ENCODE assay signal across 9 cellular contexts in the genomic region with DNA sequence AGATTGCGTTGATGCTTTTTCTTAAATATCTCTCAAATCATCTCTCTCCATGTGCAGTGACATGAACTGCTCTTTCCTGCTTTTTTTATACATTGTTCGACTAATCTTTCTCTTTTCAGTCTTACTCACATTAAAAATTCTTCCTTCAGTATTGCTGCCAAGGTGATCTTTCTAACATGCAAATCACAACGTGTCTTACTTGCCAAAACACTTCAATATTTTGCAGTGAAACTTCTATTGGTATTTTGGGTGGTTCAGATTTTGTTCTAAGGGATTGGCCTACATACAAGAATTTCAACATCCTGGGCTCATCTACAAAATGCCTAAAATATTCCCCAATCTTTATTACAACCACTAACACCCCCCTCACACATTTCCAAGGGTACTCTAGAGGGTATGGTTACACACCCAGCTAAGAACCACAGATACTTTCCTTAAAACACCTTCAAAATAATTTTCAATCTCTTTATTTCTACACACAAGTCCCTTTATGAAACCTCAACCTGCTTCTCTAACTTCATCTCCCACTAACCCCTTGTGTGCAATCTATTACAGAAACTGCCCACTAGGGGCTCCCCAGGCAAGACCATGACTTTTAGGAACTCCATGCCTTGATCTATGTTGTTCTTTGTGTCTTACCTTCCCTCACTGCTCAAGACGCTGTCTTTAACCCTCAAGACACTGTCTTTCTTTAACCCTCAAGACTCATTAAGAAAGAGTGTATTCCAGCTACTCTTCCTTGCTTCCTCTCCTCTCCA. TPM values are rescaled to one million over a fixed set of nuclear protein-coding genes. Genes with fewer than 3 reads are reported as not detected.
A peak's percentile ranks its signal among the peaks of the same experiment; 100 is the strongest.
DNase-seq lines count a peak whose midpoint lies in the region; ATAC-seq and TF ChIP-seq lines count a peak whose summit lies in the region.
"Had no signal": no experiment of that assay in that cellular context is flagged by ENCODE, and none has a peak within 500 bp of the region (broad histone marks: within the 10 kb centered on the region; RNA-seq: fewer than 3 reads in every experiment).

No MANE protein-coding gene starts in this region.

- intact Hi-C loops in left ventricle myocardium inferior (cut with micrococcal nuclease) (no loop called here), Right ventricle myocardium superior (cut with DNase I) (no loop called here), vagina (cut with DNase I) (no loop called here)

- H3K27ac ChIP-seq in left ventricle myocardium inferior (replicated peaks) = peak overlapping the region; percentile 38
- peak overlapping the region; percentile 46 for H3K27ac ChIP-seq in vagina

- H3K4me3 ChIP-seq in left ventricle myocardium inferior = no peak overlapping the region
- H3K4me3 ChIP-seq in choroid plexus epithelial cell (ENCODE audit: low read depth, low read length) = no peak overlapping the region
- no peak overlapping the region for H3K4me3 ChIP-seq in vagina

- no peaks in the 10 kb centered on the region for H3K27me3 ChIP-seq in left ventricle myocardium inferior (ENCODE audit: low read depth)
- H3K27me3 ChIP-seq in vagina = no peaks in the 10 kb centered on the region

- no peak for ATAC-seq in Right ventricle myocardium superior (ENCODE audit: poor library complexity)
- peak; percentile 53 for ATAC-seq in HG03575 (IDR thresholded peaks at IDR 0.05; ENCODE audit: extremely low read depth, insufficient number of reproducible peaks, low FRiP score, unreplicated experiment)

- H3K36me3 ChIP-seq in left ventricle myocardium inferior (no peaks in the 10 kb centered on the region), vagina (no peaks in the 10 kb centered on the region)

- DNase-seq in left ventricle myocardium inferior = no peak
- no peak for DNase-seq in Right ventricle myocardium superior
- DNase-seq in choroid plexus epithelial cell (ENCODE audit: low read depth) = peak; percentile 35
- no peak for DNase-seq in vagina (ENCODE audit: extremely low spot score in 2 of 2)
- no peak for DNase-seq in NCI-H1105 treated with DMSO at 0.1 percent for 48 hours (lab: John Stamatoyannopoulos, UW)
- no peak for DNase-seq in EL
- DNase-seq in stimulated activated CD8-positive, alpha-beta memory T cell treated with anti-CD3 and anti-CD28 coated beads, Interleukin-4, amount 100 ng/mL, for 48 hours = no peak
- DNase-seq: DMS153 had no signal

- TF ChIP-seq CTCF in left ventricle myocardium inferior (IDR thresholded peaks at IDR 0.05; ENCODE audit: borderline replicate concordance) (no peak), choroid plexus epithelial cell (conservative IDR thresholded peaks at IDR 0.05; ENCODE audit: low read depth, low read length) (peak; percentile 64), vagina (IDR thresholded peaks at IDR 0.05) (no peak)

- TF ChIP-seq POLR2A in vagina (IDR thresholded peaks at IDR 0.05) = no peak

- H3K9me3 ChIP-seq in left ventricle myocardium inferior (replicated peaks) (no peaks in the 10 kb centered on the region), vagina (no peaks in the 10 kb centered on the region)

- H3K4me1 ChIP-seq in left ventricle myocardium inferior (no peaks in the 10 kb centered on the region), vagina (peaks cover 25% of the 10 kb centered on the region)

RNA-seq across cellular contexts. Expression of gene COL3A1, which starts 50.9 kb away (rescaled TPM):
- 98.5 TPM for total RNA-seq in left ventricle myocardium inferior
- 47.0 TPM for total RNA-seq in Right ventricle myocardium superior
- 123 TPM for total RNA-seq in vagina
